In the genomic region with DNA sequence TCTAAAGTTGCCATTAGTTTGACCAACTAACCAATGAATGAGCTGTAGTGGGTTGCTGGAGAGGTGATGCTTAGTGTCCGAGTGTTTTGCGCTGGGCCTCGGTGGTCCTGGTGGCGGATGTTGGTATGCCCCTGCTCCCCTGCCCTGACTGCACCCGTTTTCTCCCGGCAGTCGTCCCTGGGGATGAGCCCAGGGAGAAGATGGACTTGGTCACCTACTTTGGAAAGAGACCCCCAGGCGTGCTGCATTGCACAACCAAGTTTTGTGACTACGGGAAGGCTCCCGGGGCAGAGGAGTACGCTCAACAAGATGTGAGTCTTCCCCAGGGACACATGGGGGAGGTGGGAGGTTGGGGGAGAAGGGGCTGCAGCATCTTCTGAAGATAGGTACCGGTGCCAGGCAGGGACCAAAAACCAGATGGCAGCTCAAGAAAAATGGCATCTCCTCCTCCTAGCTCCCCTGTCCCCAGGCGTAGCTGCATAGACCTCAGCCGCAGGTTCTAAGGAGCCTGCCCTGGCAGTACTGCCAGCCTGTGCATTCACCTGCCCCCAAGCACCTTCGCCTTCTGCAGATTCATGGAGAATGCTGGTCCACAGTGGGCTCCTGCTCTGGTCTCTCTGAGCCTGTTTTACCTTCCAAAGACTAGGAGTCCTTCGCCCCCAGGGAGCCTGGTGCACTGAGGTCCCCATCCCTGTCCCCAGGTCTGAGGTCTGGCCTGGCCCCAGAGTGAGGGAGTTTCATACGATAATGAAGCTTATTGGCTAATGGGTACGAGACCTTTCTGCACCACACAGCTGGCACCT, we compare ENCODE assay signal across 1 cellular context.
TF ChIP-seq lines count a peak whose summit lies in the region.

No MANE protein-coding gene starts in this region.

TF ChIP-seq in GM12878, 131 proteins besides CTCF, POLR2A, EP300 and RAD21:
- no peak for TF ChIP-seq POU2F2 (IDR thresholded peaks at IDR 0.05; ENCODE audit: borderline replicate concordance, low read depth, low read length)
- no peak for TF ChIP-seq MTA2 (IDR thresholded peaks at IDR 0.05; ENCODE audit: low read depth)
- no peak for TF ChIP-seq HDAC2 (IDR thresholded peaks at IDR 0.05)
- TF ChIP-seq MYB (IDR thresholded peaks at IDR 0.05; ENCODE audit: borderline replicate concordance, low read depth, low read length) = no peak
- no peak for TF ChIP-seq NRF1 (conservative IDR thresholded peaks at IDR 0.05; ENCODE audit: low read depth, low read length)
- no peak for TF ChIP-seq ZSCAN29 (IDR thresholded peaks at IDR 0.05)
- TF ChIP-seq ZBTB4 (CRISPR knock-in tag; IDR thresholded peaks at IDR 0.05) = no peak
- no peak for TF ChIP-seq ZNF24 (IDR thresholded peaks at IDR 0.05)
- no peak for TF ChIP-seq BCL3 (IDR thresholded peaks at IDR 0.05; ENCODE audit: borderline replicate concordance, insufficient read depth, low read depth, low read length, poor library complexity, severe bottlenecking)
- no peak for TF ChIP-seq BCL11A (IDR thresholded peaks at IDR 0.05; ENCODE audit: low read depth, low read length)
- TF ChIP-seq, protein P1, sequence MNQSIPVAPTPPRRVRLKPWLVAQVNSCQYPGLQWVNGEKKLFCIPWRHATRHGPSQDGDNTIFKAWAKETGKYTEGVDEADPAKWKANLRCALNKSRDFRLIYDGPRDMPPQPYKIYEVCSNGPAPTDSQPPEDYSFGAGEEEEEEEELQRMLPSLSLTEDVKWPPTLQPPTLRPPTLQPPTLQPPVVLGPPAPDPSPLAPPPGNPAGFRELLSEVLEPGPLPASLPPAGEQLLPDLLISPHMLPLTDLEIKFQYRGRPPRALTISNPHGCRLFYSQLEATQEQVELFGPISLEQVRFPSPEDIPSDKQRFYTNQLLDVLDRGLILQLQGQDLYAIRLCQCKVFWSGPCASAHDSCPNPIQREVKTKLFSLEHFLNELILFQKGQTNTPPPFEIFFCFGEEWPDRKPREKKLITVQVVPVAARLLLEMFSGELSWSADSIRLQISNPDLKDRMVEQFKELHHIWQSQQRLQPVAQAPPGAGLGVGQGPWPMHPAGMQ (IDR thresholded peaks at IDR 0.05; ENCODE audit: borderline replicate concordance) = no peak
- no peak for TF ChIP-seq FOXK2 (IDR thresholded peaks at IDR 0.05)
- TF ChIP-seq RB1 (IDR thresholded peaks at IDR 0.05; ENCODE audit: borderline replicate concordance) = no peak
- TF ChIP-seq CHD2 (IDR thresholded peaks at IDR 0.05; ENCODE audit: borderline replicate concordance, low read depth, low read length) = no peak
- no peak for TF ChIP-seq BRCA1 (IDR thresholded peaks at IDR 0.05; ENCODE audit: low read depth, low read length)
- TF ChIP-seq CEBPB (IDR thresholded peaks at IDR 0.05; ENCODE audit: borderline replicate concordance in 1 of 2, low read depth in 2 of 2, low read length in 2 of 2) = no peak
- no peak for TF ChIP-seq NR2F1 (conservative IDR thresholded peaks at IDR 0.05)
